Comparison of ENCODE assay signal across 9 cellular contexts in the genomic region with DNA sequence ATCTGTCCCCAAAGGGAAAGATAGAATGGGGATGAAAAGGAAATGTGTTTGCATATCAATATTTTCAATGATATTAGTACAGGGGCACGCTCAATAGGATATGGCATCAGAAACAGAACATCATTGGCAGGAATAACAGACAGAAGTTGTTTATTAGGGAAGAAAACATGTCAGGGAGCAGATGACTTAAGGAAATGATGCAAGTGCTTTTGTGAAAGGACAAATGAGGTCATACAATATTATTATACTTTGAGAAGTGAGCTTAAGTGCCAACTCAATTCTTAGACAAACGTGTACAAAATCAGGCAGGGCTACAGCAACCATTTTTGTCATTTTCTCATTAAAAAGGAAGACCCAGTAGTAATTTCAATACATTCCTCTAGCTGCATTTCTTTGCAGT.
DNase-seq lines count a peak whose midpoint lies in the region; ATAC-seq, FAIRE-seq and TF ChIP-seq lines count a peak whose summit lies in the region.
"Had no signal": no experiment of that assay in that cellular context is flagged by ENCODE, and none has a peak within 500 bp of the region (broad histone marks: within the 10 kb centered on the region; RNA-seq: fewer than 3 reads in every experiment).

No MANE protein-coding gene starts in this region.

- TF ChIP-seq EP300 in upper lobe of left lung (IDR thresholded peaks at IDR 0.05) = peak in 2 of 4 donors; percentile 73 to 80

- no peaks in the 10 kb centered on the region for H3K9me3 ChIP-seq in upper lobe of left lung

- no peaks in the 10 kb centered on the region for H3K36me3 ChIP-seq in upper lobe of left lung

- H3K27ac ChIP-seq in coronary artery (peak overlapping the region; percentile 80 to 84), upper lobe of left lung (peak overlapping the region; percentile 78 to 83 (median 80))

- DNase-seq in NCI-H748 (lab: John Stamatoyannopoulos, UW; ENCODE audit: unreplicated experiment) (peak; percentile 10), NCI-H748 treated with DMSO at 0.1 percent for 48 hours (lab: John Stamatoyannopoulos, UW) (no peak), coronary artery (ENCODE audit: low spot score) (no peak), lung microvascular endothelial cell (ENCODE audit: low read depth in 2 of 2) (peak; percentile 30 to 89), upper lobe of left lung (no peak), NCI-H1092 treated with DMSO at 0.1 percent for 48 hours (lab: John Stamatoyannopoulos, UW) (no peak), GM12891 (ENCODE audit: insufficient read length, low spot score) (no peak)
- DNase-seq: activated CD4-positive, alpha-beta T cell treated with anti-CD3 and anti-CD28 coated beads for 48 hours had no signal

- TF ChIP-seq POLR2A in upper lobe of left lung (IDR thresholded peaks at IDR 0.05) = no peak
- TF ChIP-seq POLR2A in GM12891 (IDR thresholded peaks at IDR 0.05; ENCODE audit: low read depth, low read length) = no peak

- 24 to 29% methylated on average over 2 of the region's 2 CpGs for WGBS in upper lobe of left lung, 2 donors

- TF ChIP-seq CTCF in coronary artery (IDR thresholded peaks at IDR 0.05) = no peak
- TF ChIP-seq CTCF in upper lobe of left lung (IDR thresholded peaks at IDR 0.05) = no peak

- H3K4me3 ChIP-seq in coronary artery (no peak overlapping the region), upper lobe of left lung (no peak overlapping the region)

- peaks cover 23 to 34% (median 28%) of the 10 kb centered on the region in 4 donors for H3K4me1 ChIP-seq in upper lobe of left lung

- no peaks in the 10 kb centered on the region for H3K27me3 ChIP-seq in upper lobe of left lung

- ATAC-seq in upper lobe of left lung (ENCODE audit: low FRiP score in 2 of 2) = peak in 1 of 2 donors; percentile 52
- no peak for ATAC-seq in HG02973 (IDR thresholded peaks at IDR 0.05; ENCODE audit: unreplicated experiment)

- no peak for FAIRE-seq in GM12891 (lab: Jason Lieb, UNC)

TF ChIP-seq in GM12891, 5 proteins besides CTCF, POLR2A, EP300 and RAD21:
- TF ChIP-seq PAX5 (IDR thresholded peaks at IDR 0.05; ENCODE audit: insufficient read depth, low read length, severe bottlenecking) = no peak
- no peak for TF ChIP-seq TAF1 (IDR thresholded peaks at IDR 0.05; ENCODE audit: low read depth, low read length)
- no peak for TF ChIP-seq POLR2AphosphoS5 (IDR thresholded peaks at IDR 0.05; ENCODE audit: low read depth, low read length)

Comparison
In these comparisons a context has a peak if more than half of its experiments do, and no peak if none do; other contexts are left out.
1. DNase-seq: peak in NCI-H748 (single experiment) and lung microvascular endothelial cell (2 of 2); none in NCI-H748 treated with DMSO at 0.1 percent for 48 hours (single experiment), coronary artery (single experiment), upper lobe of left lung (0 of 2), NCI-H1092 treated with DMSO at 0.1 percent for 48 hours (single experiment) and GM12891 (single experiment).